7 cellular contexts compared by ENCODE assay signal in the genomic region with DNA sequence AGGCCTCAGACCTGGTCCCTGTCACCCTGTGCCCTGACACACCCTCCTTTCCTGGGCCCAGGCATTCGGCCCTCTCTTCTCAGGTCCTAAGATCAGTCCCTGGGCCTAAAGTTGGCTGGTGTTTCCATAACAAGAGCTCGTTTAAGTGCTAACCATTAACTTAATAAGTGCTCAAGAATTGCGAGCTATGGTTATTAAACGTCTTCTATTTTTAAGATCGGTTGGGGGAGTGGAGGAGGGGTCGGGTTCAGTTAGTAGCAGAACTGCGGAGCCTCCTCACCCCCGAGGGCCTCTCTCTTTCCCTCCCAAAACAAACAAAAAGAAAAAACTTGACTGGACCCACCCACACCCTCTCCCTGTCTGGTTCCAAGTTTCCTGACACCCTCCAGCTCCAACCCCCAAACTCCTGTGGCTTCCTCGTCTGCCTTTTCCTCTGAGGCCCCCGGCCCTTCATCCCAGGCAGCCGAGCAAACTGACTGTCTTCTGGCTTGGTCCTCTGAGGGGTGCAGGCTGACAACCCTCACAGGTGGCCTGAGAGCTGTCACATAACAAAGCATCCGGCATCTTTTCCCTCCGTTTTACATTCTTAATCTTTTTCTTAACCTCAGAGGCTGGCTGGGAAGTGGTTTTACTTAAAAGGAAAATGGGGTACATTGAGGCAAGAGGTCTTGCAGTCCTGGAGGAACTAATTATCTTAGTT. TPM values are rescaled to one million over a fixed set of nuclear protein-coding genes. Genes with fewer than 3 reads are reported as not detected.
A peak's percentile ranks its signal among the peaks of the same experiment; 100 is the strongest.
DNase-seq lines count a peak whose midpoint lies in the region; ATAC-seq and TF ChIP-seq lines count a peak whose summit lies in the region.

No MANE protein-coding gene starts in this region.

- no peak for TF ChIP-seq RAD21 in HCT116 (IDR thresholded peaks at IDR 0.05; ENCODE audit: low read depth)

- no peaks in the 10 kb centered on the region for H3K9me3 ChIP-seq in HCT116 (ENCODE audit: control insufficient read depth in 1 of 2, insufficient read depth in 1 of 2, low read depth in 1 of 2, low read length in 2 of 2)
- H3K9me3 ChIP-seq in SK-N-MC (ENCODE audit: low read depth, low read length): no peaks in the 10 kb centered on the region

- H3K9ac ChIP-seq in HCT116 (ENCODE audit: low read length) (peak overlapping the region; percentile 85), SK-N-MC (ENCODE audit: insufficient read length) (peak overlapping the region; percentile 96)

- CTCF ChIA-PET in HCT116 (lab: Charles Lee): interaction anchor here (1.4 to 2.7 kb wide), 3 partner anchors 10 to 203 kb away, joined by 3 to 15 read pairs (median 5); no protein-coding TSS in a partner anchor

- H3K4me2 ChIP-seq in HCT116 (ENCODE audit: low read length): peak overlapping the region; percentile 84

- RAD21 ChIA-PET in HCT116 (lab: Charles Lee; ENCODE audit: low non-redundant PET in 1 of 2, low total read pairs in 2 of 2, uncharacterized antibody in 2 of 2, unreplicated experiment in 2 of 2): interaction anchor here in 1 of 2 experiments (0.7 kb wide), 1 partner anchor 69 kb away, joined by 4 read pairs; no protein-coding TSS in a partner anchor

- POLR2A ChIA-PET in HCT116 (lab: Charles Lee): interaction anchor here (0.8 kb wide), 1 partner anchor 14 kb away, joined by 3 read pairs; no protein-coding TSS in a partner anchor

- H3K36me3 ChIP-seq in HCT116 (ENCODE audit: control insufficient read depth in 1 of 2, insufficient read depth in 2 of 2, low read length in 2 of 2): peaks cover 4 to 19% of the 10 kb centered on the region in 2 experiments; a peak in 2 of 4 replicates
- peaks cover 41% of the 10 kb centered on the region for H3K36me3 ChIP-seq in SK-N-MC (ENCODE audit: insufficient read depth, low read length)

- H3K4me3 ChIP-seq in HCT116 (replicated peaks in 1 of 2; ENCODE audit: low read depth in 1 of 2, low read length in 2 of 2) (peak overlapping the region; percentile 84 to 97), SK-N-MC (peak overlapping the region; percentile 91), skin epidermis (peak overlapping the region; percentile 59 to 97 (median 80))

- no peaks in the 10 kb centered on the region for H3K27me3 ChIP-seq in HCT116 (ENCODE audit: insufficient read depth, low read length)
- H3K27me3 ChIP-seq in foreskin keratinocyte: no peaks in the 10 kb centered on the region

- H4K20me1 ChIP-seq in HCT116 (ENCODE audit: insufficient read depth): no peaks in the 10 kb centered on the region

- H3K27ac ChIP-seq in HCT116 (ENCODE audit: low read depth, low read length): peak overlapping the region; percentile 95
- no peak overlapping the region for H3K27ac ChIP-seq in SK-N-MC
- H3K27ac ChIP-seq in foreskin keratinocyte: peak overlapping the region; percentile 99
- H3K27ac ChIP-seq in skin epidermis: peak overlapping the region; percentile 96 to 100 (median 100)

- H2AFZ ChIP-seq in HCT116 (ENCODE audit: low read depth, low read length, poor library complexity, severe bottlenecking): no peak overlapping the region

- DNase-seq in HCT116 (ENCODE audit: low read depth, low spot score) (no peak), SK-N-MC (ENCODE audit: low read depth, low spot score) (no peak), foreskin keratinocyte (no peak), DMS114 treated with DMSO at 0.1 percent for 48 hours (lab: John Stamatoyannopoulos, UW; ENCODE audit: unreplicated experiment) (no peak), D341Med (ENCODE audit: low spot score) (no peak)

- no peak for TF ChIP-seq CTCF in HCT116 (IDR thresholded peaks at IDR 0.05 in 2 of 3, conservative IDR thresholded peaks at IDR 0.05 in 1 of 3; ENCODE audit: borderline replicate concordance in 1 of 3, insufficient read depth in 1 of 3, low read depth in 2 of 3, low read length in 2 of 3)
- TF ChIP-seq CTCF in foreskin keratinocyte (conservative IDR thresholded peaks at IDR 0.05): no peak

- no peak for ATAC-seq in HCT116
- ATAC-seq in foreskin keratinocyte: no peak
- no peak for ATAC-seq in GM19351 (IDR thresholded peaks at IDR 0.05; ENCODE audit: unreplicated experiment)

- H3K4me1 ChIP-seq in HCT116 (ENCODE audit: control insufficient read depth in 1 of 2, insufficient read depth in 2 of 2, low read length in 2 of 2) (peaks cover 18 to 34% of the 10 kb centered on the region in 2 experiments), foreskin keratinocyte (peaks cover 8% of the 10 kb centered on the region)

- TSS peak; percentile 46 for BruUV-seq in HCT116 (replicated peaks; lab: Mats Ljungman, UMichigan)

- peaks cover 58% of the 10 kb centered on the region for H3K79me2 ChIP-seq in HCT116 (ENCODE audit: insufficient read depth, low read length)

- intact Hi-C loops in HCT116 (cut with micrococcal nuclease): loop anchor here (1.0 to 5.0 kb wide), 2 partner anchors 29 to 69 kb away; no protein-coding TSS in a partner anchor

- H3K9me2 ChIP-seq in HCT116 (ENCODE audit: insufficient read depth): no peaks in the 10 kb centered on the region

- TF ChIP-seq POLR2A in HCT116 (IDR thresholded peaks at IDR 0.05; ENCODE audit: borderline replicate concordance, extremely low read depth, insufficient read depth, insufficient read length): no peak

TF ChIP-seq in HCT116, 20 proteins besides CTCF, POLR2A, EP300 and RAD21:
- TF ChIP-seq EZH2phosphoT487 (IDR thresholded peaks at IDR 0.05; ENCODE audit: borderline replicate concordance): no peak
- TF ChIP-seq EZH2 (IDR thresholded peaks at IDR 0.05): no peak
- TF ChIP-seq SP1 (IDR thresholded peaks at IDR 0.05; ENCODE audit: low read depth): no peak
- no peak; the same call in 1 of the 2 replicates for TF ChIP-seq EGR1 (IDR thresholded peaks at IDR 0.05; ENCODE audit: low read depth)
- TF ChIP-seq, protein P1, sequence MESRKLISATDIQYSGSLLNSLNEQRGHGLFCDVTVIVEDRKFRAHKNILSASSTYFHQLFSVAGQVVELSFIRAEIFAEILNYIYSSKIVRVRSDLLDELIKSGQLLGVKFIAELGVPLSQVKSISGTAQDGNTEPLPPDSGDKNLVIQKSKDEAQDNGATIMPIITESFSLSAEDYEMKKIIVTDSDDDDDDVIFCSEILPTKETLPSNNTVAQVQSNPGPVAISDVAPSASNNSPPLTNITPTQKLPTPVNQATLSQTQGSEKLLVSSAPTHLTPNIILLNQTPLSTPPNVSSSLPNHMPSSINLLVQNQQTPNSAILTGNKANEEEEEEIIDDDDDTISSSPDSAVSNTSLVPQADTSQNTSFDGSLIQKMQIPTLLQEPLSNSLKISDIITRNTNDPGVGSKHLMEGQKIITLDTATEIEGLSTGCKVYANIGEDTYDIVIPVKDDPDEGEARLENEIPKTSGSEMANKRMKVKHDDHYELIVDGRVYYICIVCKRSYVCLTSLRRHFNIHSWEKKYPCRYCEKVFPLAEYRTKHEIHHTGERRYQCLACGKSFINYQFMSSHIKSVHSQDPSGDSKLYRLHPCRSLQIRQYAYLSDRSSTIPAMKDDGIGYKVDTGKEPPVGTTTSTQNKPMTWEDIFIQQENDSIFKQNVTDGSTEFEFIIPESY (IDR thresholded peaks at IDR 0.05; ENCODE audit: extremely low read depth, insufficient replicate concordance, low read length): no peak
- TF ChIP-seq ZFX (IDR thresholded peaks at IDR 0.05): no peak
- no peak for TF ChIP-seq CBX3 (IDR thresholded peaks at IDR 0.05; ENCODE audit: low read depth)
- TF ChIP-seq YY1 (IDR thresholded peaks at IDR 0.05; ENCODE audit: extremely low read depth, insufficient replicate concordance, low read depth, low read length): no peak
- TF ChIP-seq POLR2AphosphoS5 (IDR thresholded peaks at IDR 0.05; ENCODE audit: low read depth, low read length): no peak
- no peak for TF ChIP-seq ELF1 (IDR thresholded peaks at IDR 0.05; ENCODE audit: borderline replicate concordance, low read depth)
- no peak for TF ChIP-seq ZNF274 (IDR thresholded peaks at IDR 0.05; ENCODE audit: low read depth, low read length)
- TF ChIP-seq, protein P2, sequence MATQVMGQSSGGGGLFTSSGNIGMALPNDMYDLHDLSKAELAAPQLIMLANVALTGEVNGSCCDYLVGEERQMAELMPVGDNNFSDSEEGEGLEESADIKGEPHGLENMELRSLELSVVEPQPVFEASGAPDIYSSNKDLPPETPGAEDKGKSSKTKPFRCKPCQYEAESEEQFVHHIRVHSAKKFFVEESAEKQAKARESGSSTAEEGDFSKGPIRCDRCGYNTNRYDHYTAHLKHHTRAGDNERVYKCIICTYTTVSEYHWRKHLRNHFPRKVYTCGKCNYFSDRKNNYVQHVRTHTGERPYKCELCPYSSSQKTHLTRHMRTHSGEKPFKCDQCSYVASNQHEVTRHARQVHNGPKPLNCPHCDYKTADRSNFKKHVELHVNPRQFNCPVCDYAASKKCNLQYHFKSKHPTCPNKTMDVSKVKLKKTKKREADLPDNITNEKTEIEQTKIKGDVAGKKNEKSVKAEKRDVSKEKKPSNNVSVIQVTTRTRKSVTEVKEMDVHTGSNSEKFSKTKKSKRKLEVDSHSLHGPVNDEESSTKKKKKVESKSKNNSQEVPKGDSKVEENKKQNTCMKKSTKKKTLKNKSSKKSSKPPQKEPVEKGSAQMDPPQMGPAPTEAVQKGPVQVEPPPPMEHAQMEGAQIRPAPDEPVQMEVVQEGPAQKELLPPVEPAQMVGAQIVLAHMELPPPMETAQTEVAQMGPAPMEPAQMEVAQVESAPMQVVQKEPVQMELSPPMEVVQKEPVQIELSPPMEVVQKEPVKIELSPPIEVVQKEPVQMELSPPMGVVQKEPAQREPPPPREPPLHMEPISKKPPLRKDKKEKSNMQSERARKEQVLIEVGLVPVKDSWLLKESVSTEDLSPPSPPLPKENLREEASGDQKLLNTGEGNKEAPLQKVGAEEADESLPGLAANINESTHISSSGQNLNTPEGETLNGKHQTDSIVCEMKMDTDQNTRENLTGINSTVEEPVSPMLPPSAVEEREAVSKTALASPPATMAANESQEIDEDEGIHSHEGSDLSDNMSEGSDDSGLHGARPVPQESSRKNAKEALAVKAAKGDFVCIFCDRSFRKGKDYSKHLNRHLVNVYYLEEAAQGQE (IDR thresholded peaks at IDR 0.05; ENCODE audit: low read depth): no peak
- TF ChIP-seq SIN3A (IDR thresholded peaks at IDR 0.05; ENCODE audit: low read depth): no peak
- no peak for TF ChIP-seq SRF (IDR thresholded peaks at IDR 0.05; ENCODE audit: low read depth)
- TF ChIP-seq CEBPB (IDR thresholded peaks at IDR 0.05; ENCODE audit: low read depth): no peak
- TF ChIP-seq, protein P3, sequence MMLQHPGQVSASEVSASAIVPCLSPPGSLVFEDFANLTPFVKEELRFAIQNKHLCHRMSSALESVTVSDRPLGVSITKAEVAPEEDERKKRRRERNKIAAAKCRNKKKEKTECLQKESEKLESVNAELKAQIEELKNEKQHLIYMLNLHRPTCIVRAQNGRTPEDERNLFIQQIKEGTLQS (IDR thresholded peaks at IDR 0.05): no peak

RNA-seq across cellular contexts. Expression of a gene that starts 2.0 kb away (rescaled TPM):
- total RNA-seq in HCT116 (2021; ENCODE audit: unreplicated experiment) (32.8 TPM), foreskin keratinocyte (18.9 and 19.0 TPM in 2 replicates)
- polyA plus RNA-seq in HCT116 (2012): 18.2 and 19.4 TPM in 2 replicates
- polyA plus RNA-seq in foreskin keratinocyte: 6.6 and 7.9 TPM in 2 replicates
